Comparison of ENCODE assay signal across 20 cellular contexts in the genomic region with DNA sequence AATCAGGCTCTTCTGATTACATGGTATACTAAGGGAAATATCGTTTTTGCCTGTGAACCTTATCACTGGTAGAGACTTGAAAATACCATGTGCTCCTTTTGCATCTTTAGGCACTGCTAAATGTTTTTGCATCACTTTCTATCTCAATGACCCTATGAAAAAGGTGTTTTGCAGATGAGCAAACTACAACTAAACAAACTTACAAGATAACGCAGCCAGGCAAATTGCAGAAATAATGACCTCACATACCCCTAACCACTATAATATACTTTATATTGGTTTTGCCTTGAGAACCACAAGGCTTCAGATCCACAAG. TPM values are rescaled to one million over a fixed set of nuclear protein-coding genes. Genes with fewer than 3 reads are reported as not detected.
A peak's percentile ranks its signal among the peaks of the same experiment; 100 is the strongest.
DNase-seq lines count a peak whose midpoint lies in the region; ATAC-seq and TF ChIP-seq lines count a peak whose summit lies in the region.
"Had no signal": no experiment of that assay in that cellular context is flagged by ENCODE, and none has a peak within 500 bp of the region (broad histone marks: within the 10 kb centered on the region; RNA-seq: fewer than 3 reads in every experiment).

No MANE protein-coding gene starts in this region.

- no peak for TF ChIP-seq CTCF in natural killer cell (IDR thresholded peaks at IDR 0.05)
- TF ChIP-seq CTCF in RWPE2 (IDR thresholded peaks at IDR 0.05; ENCODE audit: poor library complexity, severe bottlenecking), result no peak

- ATAC-seq in natural killer cell, result no peak
- ATAC-seq in natural killer cell treated with Interleukin-12 subunit alpha and Interleukin-12 subunit beta and Interleukin-15 and Interleukin-18, amount 100 ng/mL, for 72 hours, result no peak
- peak; percentile 5; the same call in 2 of the 3 replicates for ATAC-seq in RWPE2 (ENCODE audit: low read depth)
- ATAC-seq in HG02870 (IDR thresholded peaks at IDR 0.05; ENCODE audit: unreplicated experiment), result no peak
- no peak for ATAC-seq in left colon

- H3K27me3 Mint-ChIP-seq in natural killer cell (ENCODE audit: low read depth in 2 of 2), result no peaks in the 10 kb centered on the region
- no peaks in the 10 kb centered on the region for H3K27me3 Mint-ChIP-seq in natural killer cell treated with Interleukin-12 subunit alpha and Interleukin-12 subunit beta and Interleukin-15 and Interleukin-18, amount 100 ng/mL, for 72 hours
- H3K27me3 Mint-ChIP-seq in immature natural killer cell (ENCODE audit: low read depth in 3 of 3), result peaks cover 2 to 11% (median 5%) of the 10 kb centered on the region in 3 donors
- H3K27me3 Mint-ChIP-seq: naive thymus-derived CD8-positive, alpha-beta T cell had no signal

- intact Hi-C loops in natural killer cell (cut with micrococcal nuclease) (no loop called here), left colon (cut with DNase I, micrococcal nuclease) (no loop called here)

- no peak for DNase-seq in natural killer cell
- no peak for DNase-seq in natural killer cell treated with Interleukin-12 subunit alpha and Interleukin-12 subunit beta and Interleukin-15 and Interleukin-18, amount 100 ng/mL, for 72 hours (ENCODE audit: low spot score)
- no peak for DNase-seq in RWPE2 (ENCODE audit: low spot score)
- no peak for DNase-seq in immature natural killer cell
- no peak for DNase-seq in NCI-H2227 (lab: John Stamatoyannopoulos, UW; ENCODE audit: unreplicated experiment)
- no peak for DNase-seq in effector CD4-positive, alpha-beta T cell
- DNase-seq in left colon, result no peak
- DNase-seq: activated CD4-positive, alpha-beta T cell treated with anti-CD3 and anti-CD28 coated beads, Interleukin-2, amount 50 U/mL, for 48 hours; activated gamma-delta T cell treated with Interleukin-2 at 50 U/mL for 16 hours; amygdala; HCEC 1CT; NCI-H2107; Peyer's patch; sigmoid colon; SJCRH30; upper lobe of left lung had no signal

- no peaks in the 10 kb centered on the region for H3K9me3 ChIP-seq in RWPE2 (ENCODE audit: severe bottlenecking)
- H3K9me3 ChIP-seq: Peyer's patch, sigmoid colon, SJCRH30, upper lobe of left lung had no signal

- no peak overlapping the region for H3K4me3 ChIP-seq in RWPE2 (ENCODE audit: severe bottlenecking)
- H3K4me3 ChIP-seq: Peyer's patch, sigmoid colon, SJCRH30, upper lobe of left lung had no signal

- H3K36me3 Mint-ChIP-seq in natural killer cell, result peaks cover 7% of the 10 kb centered on the region
- H3K36me3 Mint-ChIP-seq in natural killer cell treated with Interleukin-12 subunit alpha and Interleukin-12 subunit beta and Interleukin-15 and Interleukin-18, amount 100 ng/mL, for 72 hours, result peaks cover 12% of the 10 kb centered on the region
- peaks cover 15 to 31% (median 25%) of the 10 kb centered on the region in 3 donors for H3K36me3 Mint-ChIP-seq in immature natural killer cell

- no peaks in the 10 kb centered on the region for H3K27me3 ChIP-seq in RWPE2 (ENCODE audit: insufficient read depth, poor library complexity, severe bottlenecking)
- H3K27me3 ChIP-seq: Peyer's patch, sigmoid colon, SJCRH30, upper lobe of left lung had no signal

- peaks cover 17 to 19% of the 10 kb centered on the region in 2 donors for H3K4me1 Mint-ChIP-seq in natural killer cell
- peaks cover 5 to 6% of the 10 kb centered on the region in 2 donors for H3K4me1 Mint-ChIP-seq in natural killer cell treated with Interleukin-12 subunit alpha and Interleukin-12 subunit beta and Interleukin-15 and Interleukin-18, amount 100 ng/mL, for 72 hours (ENCODE audit: low read depth in 2 of 2)
- peaks cover 14 to 19% of the 10 kb centered on the region in 2 donors for H3K4me1 Mint-ChIP-seq in immature natural killer cell

- no peak overlapping the region for H3K27ac ChIP-seq in RWPE2 (ENCODE audit: poor library complexity, severe bottlenecking)
- H3K27ac ChIP-seq: C4-2B, Peyer's patch, sigmoid colon, SJCRH30, upper lobe of left lung had no signal

- H3K4me1 ChIP-seq in RWPE2 (ENCODE audit: insufficient read depth, poor library complexity, severe bottlenecking), result no peaks in the 10 kb centered on the region
- H3K4me1 ChIP-seq: SJCRH30 had no signal

- peaks cover 48% of the 10 kb centered on the region for H3K36me3 ChIP-seq in RWPE2 (ENCODE audit: low read depth)

- peak overlapping the region; percentile 58 to 63 for H3K27ac Mint-ChIP-seq in natural killer cell
- peak overlapping the region in 1 of 2 donors; percentile 12 for H3K27ac Mint-ChIP-seq in natural killer cell treated with Interleukin-12 subunit alpha and Interleukin-12 subunit beta and Interleukin-15 and Interleukin-18, amount 100 ng/mL, for 72 hours
- H3K27ac Mint-ChIP-seq in immature natural killer cell, result peak overlapping the region; percentile 9 to 64 (median 33)
- H3K27ac Mint-ChIP-seq: T-helper 2 cell treated with Interferon-gamma antibody and Interleukin-4, amounts not matched to agents 5 μg/mL and 100 μg/mL, for 36 hours had no signal

- no peak overlapping the region for H3K4me3 Mint-ChIP-seq in natural killer cell
- H3K4me3 Mint-ChIP-seq in natural killer cell treated with Interleukin-12 subunit alpha and Interleukin-12 subunit beta and Interleukin-15 and Interleukin-18, amount 100 ng/mL, for 72 hours, result no peak overlapping the region
- H3K4me3 Mint-ChIP-seq in immature natural killer cell, result no peak overlapping the region
- H3K4me3 Mint-ChIP-seq: T-helper 2 cell treated with Interferon-gamma antibody and Interleukin-4, amounts not matched to agents 5 μg/mL and 100 μg/mL, for 36 hours had no signal

- H3K9me3 Mint-ChIP-seq in natural killer cell, result no peaks in the 10 kb centered on the region
- H3K9me3 Mint-ChIP-seq in natural killer cell treated with Interleukin-12 subunit alpha and Interleukin-12 subunit beta and Interleukin-15 and Interleukin-18, amount 100 ng/mL, for 72 hours, result no peaks in the 10 kb centered on the region
- no peaks in the 10 kb centered on the region for H3K9me3 Mint-ChIP-seq in immature natural killer cell
- H3K9me3 Mint-ChIP-seq: naive thymus-derived CD8-positive, alpha-beta T cell; T-helper 2 cell treated with Interferon-gamma antibody and Interleukin-4, amounts not matched to agents 5 μg/mL and 100 μg/mL, for 36 hours had no signal

RNA-seq across cellular contexts. Expression of gene SFPQ, which starts 18.8 kb away (rescaled TPM):
- total RNA-seq in natural killer cell (100 to 1,000 TPM; 492 to 594 (median 558) TPM), left colon (100 to 1,000 TPM; 139 to 170 TPM)
- total RNA-seq in natural killer cell treated with Interleukin-12 subunit alpha and Interleukin-12 subunit beta and Interleukin-15 and Interleukin-18, amount 100 ng/mL, for 72 hours, result 100 to 1,000 TPM; 334 to 364 TPM
- 100 to 1,000 TPM in 1 of 3 donors, 10 to 100 TPM in 2; 35.4 to 155 (median 82.1) TPM for polyA plus RNA-seq in immature natural killer cell
